1 cellular context compared by ENCODE assay signal in genomic region chr3:101722394-101723173, GRCh38.
TF ChIP-seq lines count a peak whose summit lies in the region.

No MANE protein-coding gene starts in this region.

TF ChIP-seq in K562, 482 proteins besides CTCF, POLR2A, EP300 and RAD21:
- TF ChIP-seq RBM25 (IDR thresholded peaks at IDR 0.05; ENCODE audit: low read depth, low read length, severe bottlenecking) (peak; percentile 24), SPI1 (IDR thresholded peaks at IDR 0.05; ENCODE audit: borderline replicate concordance, low read depth, low read length) (peak; percentile 72; the same call in 1 of the 2 replicates), NCOA2 (IDR thresholded peaks at IDR 0.05; ENCODE audit: partially characterized antibody in 2 of 2) (peak in 1 of 2 experiments; percentile 91), ARID1B (IDR thresholded peaks at IDR 0.05) (no peak), KHSRP (IDR thresholded peaks at IDR 0.05) (no peak)
